Comparison of ENCODE assay signal across 17 cellular contexts in genomic region chr2:63819256-63819655, GRCh38. TPM values are rescaled to one million over a fixed set of nuclear protein-coding genes. Genes with fewer than 3 reads are reported as not detected.
DNase-seq lines count a peak whose midpoint lies in the region; ATAC-seq and TF ChIP-seq lines count a peak whose summit lies in the region.
"Had no signal": no experiment of that assay in that cellular context is flagged by ENCODE, and none has a peak within 500 bp of the region (broad histone marks: within the 10 kb centered on the region; RNA-seq: fewer than 3 reads in every experiment).

No MANE protein-coding gene starts in this region.

- no peaks in the 10 kb centered on the region for H3K27me3 ChIP-seq in Loucy (ENCODE audit: insufficient read depth, low read length, poor library complexity, severe bottlenecking)
- no peaks in the 10 kb centered on the region for H3K27me3 ChIP-seq in gastroesophageal sphincter
- H3K27me3 ChIP-seq in psoas muscle (ENCODE audit: insufficient read depth in 3 of 3, low read length in 2 of 3), result no peaks in the 10 kb centered on the region
- no peaks in the 10 kb centered on the region for H3K27me3 ChIP-seq in WERI-Rb-1 (ENCODE audit: insufficient read depth, low read depth, severe bottlenecking)
- no peaks in the 10 kb centered on the region for H3K27me3 ChIP-seq in trophoblast cell (ENCODE audit: insufficient read depth, low read length)
- H3K27me3 ChIP-seq: tibial nerve had no signal

- H4K12ac ChIP-seq in trophoblast cell (ENCODE audit: low read depth, low read length), result no peak overlapping the region

- no peak overlapping the region for H4K8ac ChIP-seq in trophoblast cell (ENCODE audit: low read depth, low read length)

- no peak for TF ChIP-seq POLR2A in gastroesophageal sphincter (IDR thresholded peaks at IDR 0.05)

- no peak for TF ChIP-seq CTCF in Loucy (conservative IDR thresholded peaks at IDR 0.05; ENCODE audit: low read length)
- no peak for TF ChIP-seq CTCF in gastroesophageal sphincter (IDR thresholded peaks at IDR 0.05)
- no peak for TF ChIP-seq CTCF in psoas muscle (IDR thresholded peaks at IDR 0.05)
- no peak for TF ChIP-seq CTCF in WERI-Rb-1 (IDR thresholded peaks at IDR 0.05; ENCODE audit: low read depth, low read length)

- no peaks in the 10 kb centered on the region for H3K4me1 Mint-ChIP-seq in T-helper 2 cell treated with Interferon-gamma antibody and Interleukin-4, amounts not matched to agents 5 μg/mL and 100 μg/mL, for 36 hours (ENCODE audit: low read depth)
- H3K4me1 Mint-ChIP-seq: activated CD8-positive, alpha-beta memory T cell treated with anti-CD3 and anti-CD28 coated beads, Interleukin-2, amount 10 ng/mL, durations not matched to agents 7 days and 5 days had no signal

- H3K23ac ChIP-seq in trophoblast cell (ENCODE audit: low read length), result no peak overlapping the region

- H2AFZ ChIP-seq in Loucy (ENCODE audit: low read length), result peak overlapping the region; percentile 53; the same call in 1 of the 2 replicates
- no peak overlapping the region for H2AFZ ChIP-seq in trophoblast cell (ENCODE audit: insufficient read depth, low read length, poor library complexity)

- no peak overlapping the region for H3K4me2 ChIP-seq in Loucy (ENCODE audit: low read depth, low read length, poor library complexity, severe bottlenecking)
- H3K4me2 ChIP-seq in trophoblast cell (ENCODE audit: low read length), result no peak overlapping the region

- no peak overlapping the region for H3K9ac ChIP-seq in Loucy (ENCODE audit: low read depth, low read length, poor library complexity, severe bottlenecking)
- H3K9ac ChIP-seq in trophoblast cell (ENCODE audit: low read length), result no peak overlapping the region

- TF ChIP-seq EP300 in gastroesophageal sphincter (IDR thresholded peaks at IDR 0.05), result no peak

- H3K79me2 ChIP-seq in Loucy (ENCODE audit: insufficient read depth, low read length) (no peaks in the 10 kb centered on the region), trophoblast cell (ENCODE audit: control insufficient read depth, insufficient read depth, low read length, poor library complexity) (no peaks in the 10 kb centered on the region)

- H2AK5ac ChIP-seq in trophoblast cell (ENCODE audit: low read length), result no peak overlapping the region

- no peak overlapping the region for H4K91ac ChIP-seq in trophoblast cell (ENCODE audit: low read depth, low read length)

- ATAC-seq in gastroesophageal sphincter, result no peak
- peak in 1 of 4 donors; percentile 42 for ATAC-seq in psoas muscle
- ATAC-seq: activated CD8-positive, alpha-beta memory T cell treated with anti-CD3 and anti-CD28 coated beads, Interleukin-2, amount 10 ng/mL, durations not matched to agents 7 days and 5 days had no signal

- no peaks in the 10 kb centered on the region for H3K36me3 Mint-ChIP-seq in T-helper 2 cell treated with Interferon-gamma antibody and Interleukin-4, amounts not matched to agents 5 μg/mL and 100 μg/mL, for 36 hours (ENCODE audit: low read depth)
- H3K36me3 Mint-ChIP-seq: activated CD8-positive, alpha-beta memory T cell treated with anti-CD3 and anti-CD28 coated beads, Interleukin-2, amount 10 ng/mL, durations not matched to agents 7 days and 5 days had no signal

- H3K36me3 ChIP-seq in Loucy (ENCODE audit: insufficient read depth, low read length), result no peaks in the 10 kb centered on the region
- no peaks in the 10 kb centered on the region for H3K36me3 ChIP-seq in gastroesophageal sphincter
- H3K36me3 ChIP-seq in psoas muscle (ENCODE audit: insufficient read depth in 1 of 2, low read depth in 1 of 2), result no peaks in the 10 kb centered on the region
- no peaks in the 10 kb centered on the region for H3K36me3 ChIP-seq in WERI-Rb-1
- no peaks in the 10 kb centered on the region for H3K36me3 ChIP-seq in trophoblast cell (ENCODE audit: control insufficient read depth in 1 of 2, insufficient read depth in 2 of 2, low read length in 2 of 2)
- H3K36me3 ChIP-seq: tibial nerve had no signal

- H3K4ac ChIP-seq in trophoblast cell (ENCODE audit: low read depth, low read length), result no peak overlapping the region

- no peak overlapping the region for H2BK120ac ChIP-seq in trophoblast cell (ENCODE audit: insufficient read depth, low read length, poor library complexity)

- H4K20me1 ChIP-seq in Loucy (ENCODE audit: insufficient read depth, low read length, poor library complexity, severe bottlenecking), result no peaks in the 10 kb centered on the region

- H3K9me2 ChIP-seq in Loucy (replicated peaks; ENCODE audit: low read depth, low read length), result no peaks in the 10 kb centered on the region

- H3K4me3 ChIP-seq in Loucy (ENCODE audit: low read length, poor library complexity, severe bottlenecking) (no peak overlapping the region), gastroesophageal sphincter (no peak overlapping the region), psoas muscle (no peak overlapping the region), WERI-Rb-1 (ENCODE audit: low read depth, low read length) (no peak overlapping the region), trophoblast cell (ENCODE audit: low read depth, low read length) (no peak overlapping the region)
- H3K4me3 ChIP-seq: tibial nerve had no signal

- H2BK12ac ChIP-seq in trophoblast cell (ENCODE audit: low read length), result no peak overlapping the region

- peaks cover 2% of the 10 kb centered on the region for H3K79me1 ChIP-seq in trophoblast cell (ENCODE audit: low read length)

- H3K27ac ChIP-seq in gastroesophageal sphincter (peak overlapping the region in 3 of 4 donors; percentile 26 to 58 (median 45)), psoas muscle (peak overlapping the region; percentile 51), WERI-Rb-1 (no peak overlapping the region), trophoblast cell (ENCODE audit: low read depth, low read length) (no peak overlapping the region)
- H3K27ac ChIP-seq: epithelial cell of prostate had no signal

- H3K4me1 ChIP-seq in Loucy (ENCODE audit: insufficient read depth, low read length, poor library complexity, severe bottlenecking), result peaks cover 8% of the 10 kb centered on the region
- H3K4me1 ChIP-seq in gastroesophageal sphincter, result peaks cover 0 to 5% (median 0%) of the 10 kb centered on the region in 3 donors
- H3K4me1 ChIP-seq in psoas muscle, result peaks cover 28% of the 10 kb centered on the region
- H3K4me1 ChIP-seq in trophoblast cell (ENCODE audit: control insufficient read depth in 1 of 2, insufficient read depth in 2 of 2, low read length in 2 of 2), result no peaks in the 10 kb centered on the region

- H3K9me3 ChIP-seq in Loucy (ENCODE audit: insufficient read depth, low read depth, low read length) (no peaks in the 10 kb centered on the region), gastroesophageal sphincter (no peaks in the 10 kb centered on the region), psoas muscle (no peaks in the 10 kb centered on the region), WERI-Rb-1 (ENCODE audit: severe bottlenecking) (no peaks in the 10 kb centered on the region), trophoblast cell (ENCODE audit: insufficient read depth, low read depth, low read length) (no peaks in the 10 kb centered on the region)
- H3K9me3 ChIP-seq: tibial nerve had no signal

- H2BK5ac ChIP-seq in trophoblast cell (ENCODE audit: low read depth, low read length, poor library complexity), result no peak overlapping the region

- H3K27ac Mint-ChIP-seq in T-helper 2 cell treated with Interferon-gamma antibody and Interleukin-4, amounts not matched to agents 5 μg/mL and 100 μg/mL, for 36 hours, result no peak overlapping the region
- H3K27ac Mint-ChIP-seq: activated CD8-positive, alpha-beta memory T cell treated with anti-CD3 and anti-CD28 coated beads, Interleukin-2, amount 10 ng/mL, durations not matched to agents 7 days and 5 days had no signal

- DNase-seq in NCI-H2107 treated with DMSO at 0.1 percent for 48 hours (lab: John Stamatoyannopoulos, UW; ENCODE audit: unreplicated experiment) (peak; percentile 69), psoas muscle (no peak), GM03348 (ENCODE audit: low spot score) (no peak), WERI-Rb-1 (no peak), trophoblast cell (no peak)
- DNase-seq in T-helper 2 cell treated with Interferon-gamma antibody and Interleukin-4, amounts not matched to agents 5 μg/mL and 100 μg/mL, for 36 hours (ENCODE audit: low spot score), result no peak
- DNase-seq: activated CD4-positive, alpha-beta T cell treated with anti-CD3 and anti-CD28 coated beads for 1 hour; activated CD8-positive, alpha-beta memory T cell treated with anti-CD3 and anti-CD28 coated beads, Interleukin-2, amount 10 ng/mL, durations not matched to agents 7 days and 5 days; activated effector memory CD4-positive, alpha-beta T cell treated with anti-CD3 and anti-CD28 coated beads, Interleukin-2, amount 50 U/mL, for 16 hours; Calu3; midbrain; NCI-H2081 treated with DMSO at 0.1 percent for 48 hours; T-helper 9 cell had no signal

- H3K27me3 Mint-ChIP-seq in T-helper 2 cell treated with Interferon-gamma antibody and Interleukin-4, amounts not matched to agents 5 μg/mL and 100 μg/mL, for 36 hours (ENCODE audit: low read depth), result peaks cover 19% of the 10 kb centered on the region

- H3K18ac ChIP-seq in trophoblast cell (ENCODE audit: low read length), result no peak overlapping the region

- WGBS in gastroesophageal sphincter (ENCODE audit: low coverage in 1 of 2), 2 donors, result 76 to 80% methylated on average over 2 to 3 of the region's 3 CpGs
- WGBS in psoas muscle, 3 donors, result 59 to 66% (median 61%) methylated on average over 3 of the region's 3 CpGs
- WGBS in trophoblast cell (ENCODE audit: extremely low coverage, insufficient coverage, insufficient read length), result no CpG with 5 or more reads among the region's 3 CpGs

- no peak overlapping the region for H3K4me3 Mint-ChIP-seq in T-helper 2 cell treated with Interferon-gamma antibody and Interleukin-4, amounts not matched to agents 5 μg/mL and 100 μg/mL, for 36 hours
- H3K4me3 Mint-ChIP-seq: activated CD8-positive, alpha-beta memory T cell treated with anti-CD3 and anti-CD28 coated beads, Interleukin-2, amount 10 ng/mL, durations not matched to agents 7 days and 5 days had no signal

- no peaks in the 10 kb centered on the region for H3F3A ChIP-seq in Loucy (ENCODE audit: low read depth)

- H3K9me3 Mint-ChIP-seq in T-helper 2 cell treated with Interferon-gamma antibody and Interleukin-4, amounts not matched to agents 5 μg/mL and 100 μg/mL, for 36 hours, result no peaks in the 10 kb centered on the region

- no peak overlapping the region for H3K14ac ChIP-seq in trophoblast cell (ENCODE audit: low read length)

- intact Hi-C loops in psoas muscle (cut with DNase I), result no loop called here

RNA-seq across cellular contexts. Expression of gene UGP2, which starts 22.4 kb away (rescaled TPM):
- total RNA-seq in gastroesophageal sphincter, result 100 to 1,000 TPM; 151 to 222 (median 164) TPM
- total RNA-seq in psoas muscle, result 100 to 1,000 TPM; 402 to 903 (median 596) TPM
- polyA plus RNA-seq in psoas muscle, result 100 to 1,000 TPM; 391 to 656 (median 520) TPM
- polyA plus RNA-seq in trophoblast cell (2013), result 187 and 206 TPM in 2 replicates

Comparison
In these comparisons a context has a peak if more than half of its experiments do, and no peak if none do; other contexts are left out.
1. H3K27ac ChIP-seq: peak in gastroesophageal sphincter (3 of 4) and psoas muscle (single experiment); none in WERI-Rb-1 (single experiment) and trophoblast cell (single experiment).